Comparison of ENCODE assay signal across 27 cellular contexts in the genomic region with DNA sequence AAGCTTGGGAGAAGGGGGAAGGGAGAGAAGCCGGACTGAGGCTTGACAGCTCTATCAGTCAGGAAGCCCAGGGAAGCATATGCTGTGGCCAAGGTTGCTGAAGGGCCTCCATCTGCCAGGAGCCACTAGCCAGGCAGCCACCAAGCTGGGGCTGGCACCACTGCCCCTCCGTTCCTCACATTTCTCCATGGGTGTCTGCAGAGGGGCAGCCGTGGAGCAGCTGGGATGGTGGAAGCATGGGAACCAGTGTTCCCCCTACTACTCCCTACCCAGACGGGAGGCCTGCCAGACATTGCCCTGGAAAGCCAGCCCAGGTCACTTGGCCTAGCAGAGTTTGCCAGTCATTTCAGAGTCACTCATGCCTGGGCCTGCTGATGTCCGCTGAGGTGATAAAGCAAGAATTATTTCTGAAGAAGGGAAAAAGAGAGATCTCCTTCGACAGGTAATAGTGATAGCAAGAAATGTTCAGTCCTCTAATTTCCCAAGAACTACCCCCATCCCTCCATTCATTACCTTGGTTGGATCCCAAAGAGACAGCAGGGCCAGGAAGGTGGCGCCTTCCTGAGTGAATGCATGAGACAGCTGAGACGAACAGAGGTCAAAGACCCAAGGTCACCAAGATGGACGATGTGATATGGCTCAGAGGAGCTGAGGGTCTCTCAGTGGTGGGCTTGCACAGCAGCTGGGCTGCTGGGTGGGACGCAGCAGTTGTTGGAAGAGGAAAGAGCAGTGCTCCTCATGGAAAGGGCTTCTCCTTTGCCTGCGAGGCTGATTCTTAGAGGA. TPM values are rescaled to one million over a fixed set of nuclear protein-coding genes. Genes with fewer than 3 reads are reported as not detected.
DNase-seq lines count a peak whose midpoint lies in the region; ATAC-seq and TF ChIP-seq lines count a peak whose summit lies in the region.
"Had no signal": no experiment of that assay in that cellular context is flagged by ENCODE, and none has a peak within 500 bp of the region (broad histone marks: within the 10 kb centered on the region; RNA-seq: fewer than 3 reads in every experiment).

No MANE protein-coding gene starts in this region.

- no peaks in the 10 kb centered on the region for H3K36me3 ChIP-seq in CD4-positive, CD25-positive, alpha-beta regulatory T cell (ENCODE audit: control insufficient read depth, insufficient read depth, low read length)
- no peaks in the 10 kb centered on the region for H3K36me3 ChIP-seq in left ventricle myocardium inferior
- H3K36me3 ChIP-seq: HAP-1, neutrophil, Peyer's patch, prostate gland, SJSA1 had no signal

- no peak overlapping the region for H3K27ac ChIP-seq in CD4-positive, CD25-positive, alpha-beta regulatory T cell (ENCODE audit: insufficient read depth, low read length, poor library complexity, severe bottlenecking)
- H3K27ac ChIP-seq in left ventricle myocardium inferior (replicated peaks), result peak overlapping the region; percentile 11
- H3K27ac ChIP-seq: ascending aorta, neutrophil, Peyer's patch, prostate gland, SJSA1 had no signal

- DNase-seq in activated CD4-positive, alpha-beta T cell treated with anti-CD3 and anti-CD28 coated beads for 36 hours, result no peak
- no peak for DNase-seq in activated CD4-positive, alpha-beta T cell treated with anti-CD3 and anti-CD28 coated beads, Interleukin-2, amount 50 U/mL, for 1 hour
- DNase-seq in CD4-positive, CD25-positive, alpha-beta regulatory T cell, result no peak
- no peak for DNase-seq in left ventricle myocardium inferior
- DNase-seq in 8988T, result no peak
- no peak for DNase-seq in dedifferentiated amniotic fluid mesenchymal stem cell (ENCODE audit: extremely low spot score)
- no peak for DNase-seq in SIG-M5 (lab: John Stamatoyannopoulos, UW)
- DNase-seq: activated CD4-positive, alpha-beta T cell treated with anti-CD3 and anti-CD28 coated beads, Interleukin-2, amount 50 U/mL, for 4 hours; activated gamma-delta T cell treated with Interleukin-2 at 50 U/mL for 16 hours; Caco-2; DND-41; glutamatergic neuron; Kasumi-1; NCI-H1694; NCI-H2171; NCI-H510A treated with DMSO at 0.1 percent for 48 hours; NK-92 treated with Interleukin-12 subunit alpha and Interleukin-12 subunit beta, amount 100 ng/mL, for 24 hours; Peyer's patch had no signal

- no peak overlapping the region for H3K4me3 Mint-ChIP-seq in activated CD4-positive, alpha-beta T cell treated with anti-CD3 and anti-CD28 coated beads for 36 hours
- peak overlapping the region in 1 of 4 donors; percentile 84 for H3K4me3 Mint-ChIP-seq in CD4-positive, CD25-positive, alpha-beta regulatory T cell
- peak overlapping the region; percentile 85 for H3K4me3 Mint-ChIP-seq in activated naive CD8-positive, alpha-beta T cell
- H3K4me3 Mint-ChIP-seq: type B pancreatic cell had no signal

- TF ChIP-seq CTCF in left ventricle myocardium inferior (IDR thresholded peaks at IDR 0.05; ENCODE audit: borderline replicate concordance), result no peak

- no peaks in the 10 kb centered on the region for H3K9me3 Mint-ChIP-seq in activated CD4-positive, alpha-beta T cell treated with anti-CD3 and anti-CD28 coated beads for 36 hours (ENCODE audit: low read depth)
- H3K9me3 Mint-ChIP-seq in CD4-positive, CD25-positive, alpha-beta regulatory T cell, result no peaks in the 10 kb centered on the region
- no peaks in the 10 kb centered on the region for H3K9me3 Mint-ChIP-seq in activated naive CD8-positive, alpha-beta T cell (ENCODE audit: low read depth)
- H3K9me3 Mint-ChIP-seq: central memory CD8-positive, alpha-beta T cell; type B pancreatic cell had no signal

- no peak overlapping the region for H3K4me3 ChIP-seq in CD4-positive, CD25-positive, alpha-beta regulatory T cell (ENCODE audit: low read depth, low read length)
- H3K4me3 ChIP-seq in left ventricle myocardium inferior, result no peak overlapping the region
- H3K4me3 ChIP-seq: ascending aorta, GM12878, HAP-1, Peyer's patch, prostate gland, SJSA1 had no signal

- H3K4me1 Mint-ChIP-seq in activated CD4-positive, alpha-beta T cell treated with anti-CD3 and anti-CD28 coated beads for 36 hours, result peaks cover 54% of the 10 kb centered on the region
- H3K4me1 Mint-ChIP-seq in CD4-positive, CD25-positive, alpha-beta regulatory T cell, result peaks cover 18 to 62% (median 37%) of the 10 kb centered on the region in 4 donors
- peaks cover 82% of the 10 kb centered on the region for H3K4me1 Mint-ChIP-seq in activated naive CD8-positive, alpha-beta T cell (ENCODE audit: low read depth)

- no peaks in the 10 kb centered on the region for H3K27me3 Mint-ChIP-seq in activated CD4-positive, alpha-beta T cell treated with anti-CD3 and anti-CD28 coated beads for 36 hours
- no peaks in the 10 kb centered on the region for H3K27me3 Mint-ChIP-seq in CD4-positive, CD25-positive, alpha-beta regulatory T cell
- no peaks in the 10 kb centered on the region for H3K27me3 Mint-ChIP-seq in activated naive CD8-positive, alpha-beta T cell
- H3K27me3 Mint-ChIP-seq: central memory CD8-positive, alpha-beta T cell had no signal

- H3K36me3 Mint-ChIP-seq in activated CD4-positive, alpha-beta T cell treated with anti-CD3 and anti-CD28 coated beads for 36 hours (ENCODE audit: low read depth), result no peaks in the 10 kb centered on the region
- peaks cover 22% of the 10 kb centered on the region for H3K36me3 Mint-ChIP-seq in CD4-positive, CD25-positive, alpha-beta regulatory T cell
- peaks cover 7% of the 10 kb centered on the region for H3K36me3 Mint-ChIP-seq in activated naive CD8-positive, alpha-beta T cell
- H3K36me3 Mint-ChIP-seq: type B pancreatic cell had no signal

- POLR2A ChIA-PET in activated CD4-positive, alpha-beta T cell treated with anti-CD3 and anti-CD28 coated beads for 36 hours (lab: Charles Lee), result no interaction called here

- ATAC-seq in activated CD4-positive, alpha-beta T cell treated with anti-CD3 and anti-CD28 coated beads for 36 hours, result no peak
- no peak for ATAC-seq in CD4-positive, CD25-positive, alpha-beta regulatory T cell (ENCODE audit: low read depth in 2 of 2)

- H3K27me3 ChIP-seq in CD4-positive, CD25-positive, alpha-beta regulatory T cell (ENCODE audit: control insufficient read depth, insufficient read depth, low read length), result no peaks in the 10 kb centered on the region
- no peaks in the 10 kb centered on the region for H3K27me3 ChIP-seq in left ventricle myocardium inferior (ENCODE audit: low read depth)
- H3K27me3 ChIP-seq: ascending aorta, Peyer's patch, SJSA1 had no signal

- H3K27ac Mint-ChIP-seq in activated CD4-positive, alpha-beta T cell treated with anti-CD3 and anti-CD28 coated beads for 36 hours, result peak overlapping the region; percentile 80
- H3K27ac Mint-ChIP-seq in CD4-positive, CD25-positive, alpha-beta regulatory T cell, result peak overlapping the region in 2 of 3 donors; percentile 90 to 91
- H3K27ac Mint-ChIP-seq in activated naive CD8-positive, alpha-beta T cell, result peak overlapping the region; percentile 95
- H3K27ac Mint-ChIP-seq: type B pancreatic cell had no signal

- peaks cover 16% of the 10 kb centered on the region for H3K4me1 ChIP-seq in CD4-positive, CD25-positive, alpha-beta regulatory T cell (ENCODE audit: control insufficient read depth, insufficient read depth, low read length, poor library complexity, severe bottlenecking)
- peaks cover 30% of the 10 kb centered on the region for H3K4me1 ChIP-seq in left ventricle myocardium inferior
- H3K4me1 ChIP-seq: ascending aorta, Caco-2, HAP-1 had no signal

- intact Hi-C loops in activated CD4-positive, alpha-beta T cell treated with anti-CD3 and anti-CD28 coated beads for 36 hours (cut with DNase I, micrococcal nuclease), result no loop called here
- intact Hi-C loops in left ventricle myocardium inferior (cut with micrococcal nuclease), result no loop called here

- CTCF ChIA-PET in activated CD4-positive, alpha-beta T cell treated with anti-CD3 and anti-CD28 coated beads for 36 hours (lab: Charles Lee), result interaction anchor here (0.9 kb wide), 1 partner anchor 13 kb away, joined by 3 read pairs; no protein-coding TSS in a partner anchor

- no peaks in the 10 kb centered on the region for H3K9me3 ChIP-seq in CD4-positive, CD25-positive, alpha-beta regulatory T cell (ENCODE audit: control insufficient read depth in 2 of 2, low read length in 2 of 2)
- H3K9me3 ChIP-seq in left ventricle myocardium inferior (replicated peaks), result no peaks in the 10 kb centered on the region
- H3K9me3 ChIP-seq: ascending aorta, Caco-2, HAP-1, neutrophil, Peyer's patch, prostate gland, SJSA1 had no signal

RNA-seq across cellular contexts. Expression of a gene that starts 21.9 kb away (rescaled TPM):
- total RNA-seq in activated CD4-positive, alpha-beta T cell treated with anti-CD3 and anti-CD28 coated beads for 36 hours, result 1 to 10 TPM; 2.5 to 2.9 TPM
- 7.5 TPM for total RNA-seq in CD4-positive, CD25-positive, alpha-beta regulatory T cell
- 1 to 10 TPM in 3 of 4 donors, under 1 TPM in 1; 0.97 to 4.1 (median 3.1) TPM for polyA plus RNA-seq in CD4-positive, CD25-positive, alpha-beta regulatory T cell
- 11.2 TPM for total RNA-seq in left ventricle myocardium inferior

RNA-seq across cellular contexts. Expression of a gene that starts 41.0 kb away (rescaled TPM):
- 1 to 10 TPM; 2.8 to 3.2 TPM for total RNA-seq in activated CD4-positive, alpha-beta T cell treated with anti-CD3 and anti-CD28 coated beads for 36 hours
- total RNA-seq in CD4-positive, CD25-positive, alpha-beta regulatory T cell, result 1.2 TPM
- 1 to 10 TPM; 1.6 to 4.3 (median 3.4) TPM for polyA plus RNA-seq in CD4-positive, CD25-positive, alpha-beta regulatory T cell
- 2.2 TPM for total RNA-seq in left ventricle myocardium inferior
- total RNA-seq: ascending aorta had no signal
